ENCODE assay signal across 7 cellular contexts in genomic region chr1:152461544-152461943, GRCh38. TPM values are rescaled to one million over a fixed set of nuclear protein-coding genes. Genes with fewer than 3 reads are reported as not detected.
A peak's percentile ranks its signal among the peaks of the same experiment; 100 is the strongest.
DNase-seq lines count a peak whose midpoint lies in the region; ATAC-seq and TF ChIP-seq lines count a peak whose summit lies in the region.

No MANE protein-coding gene starts in this region.

- H3K27me3 ChIP-seq in WERI-Rb-1 (ENCODE audit: insufficient read depth, low read depth, severe bottlenecking) (peaks cover 47% of the 10 kb centered on the region), lung (ENCODE audit: control insufficient read depth, insufficient read depth) (no peaks in the 10 kb centered on the region)

- DNase-seq in NCI-H2107 (lab: John Stamatoyannopoulos, UW) (peak; percentile 8), WERI-Rb-1 (peak; percentile 79), coronary artery (ENCODE audit: low spot score) (no peak), lung (ENCODE audit: low spot score) (peak; percentile 51)
- peak in 5 of 6 experiments; percentile 15 to 50 (median 24) for DNase-seq in stimulated activated naive CD4-positive, alpha-beta T cell (lab: John Stamatoyannopoulos, UW)

- TF ChIP-seq CTCF in GM12872 (IDR thresholded peaks at IDR 0.05; ENCODE audit: insufficient read depth, low read depth, low read length) (peak; percentile 57), WERI-Rb-1 (IDR thresholded peaks at IDR 0.05; ENCODE audit: low read depth, low read length) (peak; percentile 74), coronary artery (IDR thresholded peaks at IDR 0.05) (peak; percentile 52), lung (IDR thresholded peaks at IDR 0.05; ENCODE audit: control extremely low read depth, extremely low read depth) (peak; percentile 37)

- no peak overlapping the region for H3K4me3 ChIP-seq in WERI-Rb-1 (ENCODE audit: low read depth, low read length)
- H3K4me3 ChIP-seq in coronary artery: no peak overlapping the region
- no peak overlapping the region for H3K4me3 ChIP-seq in lung

- ATAC-seq in lung (ENCODE audit: insufficient read depth, low FRiP score) (no peak), GM21723 (IDR thresholded peaks at IDR 0.05; ENCODE audit: unreplicated experiment) (no peak)

- H3K36me3 ChIP-seq in WERI-Rb-1 (no peaks in the 10 kb centered on the region), lung (ENCODE audit: control insufficient read depth in 2 of 2, insufficient read depth in 2 of 2, low read length in 2 of 2) (no peaks in the 10 kb centered on the region)

- 5 to 8% methylated on average over 6 of the region's 6 CpGs for WGBS in lung, 2 donors

- H3K27ac ChIP-seq in WERI-Rb-1: no peak overlapping the region
- H3K27ac ChIP-seq in coronary artery: no peak overlapping the region
- no peak overlapping the region for H3K27ac ChIP-seq in lung (ENCODE audit: low read depth in 1 of 2, low read length in 1 of 2)

- H3K4me1 ChIP-seq in lung (ENCODE audit: control insufficient read depth in 2 of 2, insufficient read depth in 2 of 2, low read length in 2 of 2): peaks cover 0 to 1% of the 10 kb centered on the region in 2 donors

- H3K9me3 ChIP-seq in WERI-Rb-1 (ENCODE audit: severe bottlenecking) (peaks cover 3% of the 10 kb centered on the region), lung (ENCODE audit: control insufficient read depth in 2 of 2, insufficient read depth in 1 of 2, low read length in 1 of 2) (no peaks in the 10 kb centered on the region)

RNA-seq across cellular contexts. Expression of gene CRNN, which starts 47.5 kb away (rescaled TPM):
- not detected for total RNA-seq in lung
- under 1 TPM; 0.22 to 0.31 TPM for polyA plus RNA-seq in lung

RNA-seq across cellular contexts. Expression of gene LCE5A, which starts 49.1 kb away (rescaled TPM):
- total RNA-seq in lung: not detected
- polyA plus RNA-seq in lung: under 1 TPM in 1 of 2 donors, not detected in 1; 0.07 TPM

RNA-seq across cellular contexts. Expression of gene CRCT1, which starts 52.7 kb away (rescaled TPM):
- total RNA-seq in lung: not detected
- polyA plus RNA-seq in lung: not detected
